13 cellular contexts compared by ENCODE assay signal in genomic region chr13:37747071-37747612, GRCh38.
DNase-seq lines count a peak whose midpoint lies in the region; ATAC-seq and TF ChIP-seq lines count a peak whose summit lies in the region.
"Had no signal": no experiment of that assay in that cellular context is flagged by ENCODE, and none has a peak within 500 bp of the region (broad histone marks: within the 10 kb centered on the region; RNA-seq: fewer than 3 reads in every experiment).

No MANE protein-coding gene starts in this region.

- H3K27ac ChIP-seq in RWPE1: no peak overlapping the region
- H3K27ac ChIP-seq: ascending aorta had no signal

- DNase-seq in AG09309 (ENCODE audit: low read depth) (peak; percentile 29), HT1080 (ENCODE audit: low read depth) (peak; percentile 73), RWPE1 (ENCODE audit: low spot score) (peak; percentile 30), foreskin fibroblast (peak; percentile 51 to 84), nucleus accumbens (lab: John Stamatoyannopoulos, UW) (no peak)
- no peak for DNase-seq in activated naive CD8-positive, alpha-beta T cell treated with anti-CD3 and anti-CD28 coated beads, Interleukin-2, amount 50 U/mL, for 24 hours
- DNase-seq in activated CD8-positive, alpha-beta memory T cell treated with anti-CD3 and anti-CD28 coated beads, Interleukin-2, amount 50 U/mL, for 4 hours: no peak
- DNase-seq: activated CD8-positive, alpha-beta T cell treated with anti-CD3 and anti-CD28 coated beads for 36 hours; CD4-positive, alpha-beta T cell; mucosa of descending colon; NCI-H2029 treated with DMSO at 0.1 percent for 48 hours had no signal

- POLR2A ChIA-PET in RWPE1 (lab: Yijun Ruan, JAX; ENCODE audit: low non-redundant PET): no interaction called here

- no peaks in the 10 kb centered on the region for H3K4me1 Mint-ChIP-seq in activated naive CD8-positive, alpha-beta T cell treated with anti-CD3 and anti-CD28 coated beads, Interleukin-2, amount 50 U/mL, for 24 hours

- no peak overlapping the region for H3K27ac Mint-ChIP-seq in activated naive CD8-positive, alpha-beta T cell treated with anti-CD3 and anti-CD28 coated beads, Interleukin-2, amount 50 U/mL, for 24 hours
- H3K27ac Mint-ChIP-seq: activated CD8-positive, alpha-beta T cell treated with anti-CD3 and anti-CD28 coated beads for 36 hours; CD4-positive, alpha-beta T cell had no signal

- H3K4me3 ChIP-seq in AG09309 (ENCODE audit: control insufficient read depth, low read depth, low read length) (no peak overlapping the region), foreskin fibroblast (ENCODE audit: low read depth in 1 of 2, low read length in 2 of 2) (no peak overlapping the region)
- H3K4me3 ChIP-seq: ascending aorta, mucosa of descending colon had no signal

- TF ChIP-seq CTCF in AG09309 (IDR thresholded peaks at IDR 0.05; ENCODE audit: control insufficient read depth, insufficient read depth, low read depth, low read length, missing control alignments) (no peak), RWPE1 (conservative IDR thresholded peaks at IDR 0.05; ENCODE audit: low read depth) (no peak), foreskin fibroblast (IDR thresholded peaks at IDR 0.05; ENCODE audit: low read depth, low read length) (no peak)

- CTCF ChIA-PET in RWPE1 (lab: Yijun Ruan, JAX): no interaction called here

- no peaks in the 10 kb centered on the region for H3K36me3 Mint-ChIP-seq in activated naive CD8-positive, alpha-beta T cell treated with anti-CD3 and anti-CD28 coated beads, Interleukin-2, amount 50 U/mL, for 24 hours (ENCODE audit: low read depth)

- H3K27me3 Mint-ChIP-seq in activated naive CD8-positive, alpha-beta T cell treated with anti-CD3 and anti-CD28 coated beads, Interleukin-2, amount 50 U/mL, for 24 hours: no peaks in the 10 kb centered on the region
- H3K27me3 Mint-ChIP-seq: activated CD8-positive, alpha-beta T cell treated with anti-CD3 and anti-CD28 coated beads for 36 hours; CD4-positive, alpha-beta T cell had no signal

- ATAC-seq in activated naive CD8-positive, alpha-beta T cell treated with anti-CD3 and anti-CD28 coated beads, Interleukin-2, amount 50 U/mL, for 24 hours: no peak
- ATAC-seq in GM19035 (IDR thresholded peaks at IDR 0.05; ENCODE audit: unreplicated experiment): no peak
- ATAC-seq: activated CD8-positive, alpha-beta T cell treated with anti-CD3 and anti-CD28 coated beads for 36 hours; mucosa of descending colon had no signal

- no peak overlapping the region for H3K4me3 Mint-ChIP-seq in activated naive CD8-positive, alpha-beta T cell treated with anti-CD3 and anti-CD28 coated beads, Interleukin-2, amount 50 U/mL, for 24 hours
- H3K4me3 Mint-ChIP-seq: activated CD8-positive, alpha-beta T cell treated with anti-CD3 and anti-CD28 coated beads for 36 hours; CD4-positive, alpha-beta T cell had no signal

- H3K9me3 Mint-ChIP-seq in activated naive CD8-positive, alpha-beta T cell treated with anti-CD3 and anti-CD28 coated beads, Interleukin-2, amount 50 U/mL, for 24 hours: no peaks in the 10 kb centered on the region
- H3K9me3 Mint-ChIP-seq: activated CD8-positive, alpha-beta T cell treated with anti-CD3 and anti-CD28 coated beads for 36 hours; CD4-positive, alpha-beta T cell had no signal

Comparison
In these comparisons a context has a peak if more than half of its experiments do, and no peak if none do; other contexts are left out.
1. DNase-seq: peak in AG09309 (single experiment), HT1080 (single experiment), RWPE1 (single experiment) and foreskin fibroblast (2 of 2); none in activated naive CD8-positive, alpha-beta T cell treated with anti-CD3 and anti-CD28 coated beads, Interleukin-2, amount 50 U/mL, for 24 hours (single experiment), activated CD8-positive, alpha-beta memory T cell treated with anti-CD3 and anti-CD28 coated beads, Interleukin-2, amount 50 U/mL, for 4 hours (single experiment) and nucleus accumbens (0 of 56).